ENCODE assay signal across 17 cellular contexts in the genomic region with DNA sequence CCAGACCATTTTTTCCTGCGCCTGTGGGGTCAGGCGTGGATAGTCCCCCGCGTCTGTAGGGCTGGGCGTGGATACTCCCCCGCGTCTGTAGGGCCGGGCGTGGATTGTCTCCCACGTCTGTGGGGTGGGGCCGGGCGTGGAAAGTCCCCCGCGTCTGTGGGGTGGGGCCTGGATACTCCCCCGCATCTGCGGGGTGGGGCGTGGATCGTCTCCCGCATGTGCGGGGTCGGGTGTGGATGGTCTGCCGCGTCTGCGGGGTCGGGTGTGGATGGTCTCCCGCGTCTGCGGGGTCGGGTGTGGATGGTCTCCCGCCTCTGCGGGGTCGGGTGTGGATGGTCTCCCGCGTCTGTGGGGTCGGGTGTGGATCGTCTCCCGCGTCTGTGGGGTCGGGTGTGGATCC. TPM values are rescaled to one million over a fixed set of nuclear protein-coding genes. Genes with fewer than 3 reads are reported as not detected.
DNase-seq lines count a peak whose midpoint lies in the region; ATAC-seq lines count a peak whose summit lies in the region.
"Had no signal": no experiment of that assay in that cellular context is flagged by ENCODE, and none has a peak within 500 bp of the region (broad histone marks: within the 10 kb centered on the region; RNA-seq: fewer than 3 reads in every experiment).

No MANE protein-coding gene starts in this region.

- no peaks in the 10 kb centered on the region for H3K36me3 Mint-ChIP-seq in activated T-cell treated with anti-CD3 and anti-CD28 coated beads, Interleukin-2, amount 50 U/mL, for 4 hours (ENCODE audit: insufficient read depth)
- H3K36me3 Mint-ChIP-seq in T-helper 17 cell (ENCODE audit: low read depth) = no peaks in the 10 kb centered on the region
- peaks cover 69% of the 10 kb centered on the region for H3K36me3 Mint-ChIP-seq in dendritic cell treated with granulocyte-macrophage colony-stimulating factor and Interleukin-4, amounts not matched to agents 40 ng/mL and 50 ng/mL, for 4 days (ENCODE audit: low read depth)
- H3K36me3 Mint-ChIP-seq in stimulated activated effector memory CD8-positive, alpha-beta T cell treated with anti-CD3 and anti-CD28 coated beads, Interleukin-12 subunit alpha, Interleukin-12 subunit beta, amount 100 ng/mL, for 72 hours = peaks cover 65% of the 10 kb centered on the region

- ATAC-seq in activated T-cell treated with anti-CD3 and anti-CD28 coated beads, Interleukin-2, amount 50 U/mL, for 4 hours = no peak
- ATAC-seq in T-helper 17 cell = no peak
- ATAC-seq in stimulated activated effector memory CD8-positive, alpha-beta T cell treated with anti-CD3 and anti-CD28 coated beads, Interleukin-12 subunit alpha, Interleukin-12 subunit beta, amount 100 ng/mL, for 72 hours = no peak
- ATAC-seq in HG03095 (IDR thresholded peaks at IDR 0.05; ENCODE audit: unreplicated experiment) = no peak

- H3K27ac Mint-ChIP-seq in T-helper 17 cell = peak overlapping the region; percentile 57
- peak overlapping the region; percentile 1 for H3K27ac Mint-ChIP-seq in dendritic cell treated with granulocyte-macrophage colony-stimulating factor and Interleukin-4, amounts not matched to agents 40 ng/mL and 50 ng/mL, for 4 days
- peak overlapping the region; percentile 81 for H3K27ac Mint-ChIP-seq in stimulated activated effector memory CD8-positive, alpha-beta T cell treated with anti-CD3 and anti-CD28 coated beads, Interleukin-12 subunit alpha, Interleukin-12 subunit beta, amount 100 ng/mL, for 72 hours
- H3K27ac Mint-ChIP-seq: HFFc6 had no signal

- H3K9me3 ChIP-seq in T-helper 17 cell (ENCODE audit: control insufficient read depth, low read length, poor library complexity, severe bottlenecking) = no peaks in the 10 kb centered on the region
- H3K9me3 ChIP-seq: BLaER1, MG63 had no signal

- H3K27me3 Mint-ChIP-seq in activated T-cell treated with anti-CD3 and anti-CD28 coated beads, Interleukin-2, amount 50 U/mL, for 4 hours (ENCODE audit: low read depth) = no peaks in the 10 kb centered on the region
- H3K27me3 Mint-ChIP-seq in T-helper 17 cell = no peaks in the 10 kb centered on the region
- no peaks in the 10 kb centered on the region for H3K27me3 Mint-ChIP-seq in dendritic cell treated with granulocyte-macrophage colony-stimulating factor and Interleukin-4, amounts not matched to agents 40 ng/mL and 50 ng/mL, for 4 days

- DNase-seq in activated T-cell treated with anti-CD3 and anti-CD28 coated beads, Interleukin-2, amount 50 U/mL, for 4 hours = no peak
- DNase-seq in activated T-cell treated with anti-CD3 and anti-CD28 coated beads, Interleukin-2, amount 50 U/mL, for 1 hour = no peak
- DNase-seq in T-helper 17 cell (no peak), NCI-H2171 treated with DMSO at 0.1 percent for 48 hours (lab: John Stamatoyannopoulos, UW) (no peak)
- DNase-seq in stimulated activated effector memory CD8-positive, alpha-beta T cell treated with anti-CD3 and anti-CD28 coated beads, Interleukin-12 subunit alpha, Interleukin-12 subunit beta, amount 100 ng/mL, for 72 hours (ENCODE audit: low spot score in 2 of 2) = no peak
- no peak for DNase-seq in stimulated activated CD4-positive, alpha-beta T cell treated with anti-CD3 and anti-CD28 coated beads, Interleukin-2, amount 100 ng/mL, for 24 hours
- DNase-seq: COR-L47, DMS153, HFFc6, MG63, NCI-H1092, NCI-H2081 treated with DMSO at 0.1 percent for 48 hours, NCI-H2227 treated with DMSO at 0.1 percent for 48 hours, NCI-H524 had no signal

- peaks cover 32% of the 10 kb centered on the region for H3K4me1 Mint-ChIP-seq in activated T-cell treated with anti-CD3 and anti-CD28 coated beads, Interleukin-2, amount 50 U/mL, for 4 hours (ENCODE audit: low read depth)
- peaks cover 34% of the 10 kb centered on the region for H3K4me1 Mint-ChIP-seq in T-helper 17 cell
- H3K4me1 Mint-ChIP-seq in dendritic cell treated with granulocyte-macrophage colony-stimulating factor and Interleukin-4, amounts not matched to agents 40 ng/mL and 50 ng/mL, for 4 days (ENCODE audit: low read depth) = peaks cover 75% of the 10 kb centered on the region
- H3K4me1 Mint-ChIP-seq in stimulated activated effector memory CD8-positive, alpha-beta T cell treated with anti-CD3 and anti-CD28 coated beads, Interleukin-12 subunit alpha, Interleukin-12 subunit beta, amount 100 ng/mL, for 72 hours = peaks cover 51% of the 10 kb centered on the region

- H3K4me3 Mint-ChIP-seq in activated T-cell treated with anti-CD3 and anti-CD28 coated beads, Interleukin-2, amount 50 U/mL, for 4 hours = peak overlapping the region; percentile 49
- no peak overlapping the region for H3K4me3 Mint-ChIP-seq in T-helper 17 cell
- no peak overlapping the region for H3K4me3 Mint-ChIP-seq in dendritic cell treated with granulocyte-macrophage colony-stimulating factor and Interleukin-4, amounts not matched to agents 40 ng/mL and 50 ng/mL, for 4 days
- H3K4me3 Mint-ChIP-seq in stimulated activated effector memory CD8-positive, alpha-beta T cell treated with anti-CD3 and anti-CD28 coated beads, Interleukin-12 subunit alpha, Interleukin-12 subunit beta, amount 100 ng/mL, for 72 hours = no peak overlapping the region
- H3K4me3 Mint-ChIP-seq: HFFc6 had no signal

- intact Hi-C loops in dendritic cell treated with granulocyte-macrophage colony-stimulating factor and Interleukin-4, amounts not matched to agents 40 ng/mL and 50 ng/mL, for 4 days (cut with micrococcal nuclease) = loop anchor here (5.0 kb wide), 1 partner anchor 43 kb away; no protein-coding TSS in a partner anchor

- no peaks in the 10 kb centered on the region for H3K9me3 Mint-ChIP-seq in activated T-cell treated with anti-CD3 and anti-CD28 coated beads, Interleukin-2, amount 50 U/mL, for 4 hours
- no peaks in the 10 kb centered on the region for H3K9me3 Mint-ChIP-seq in dendritic cell treated with granulocyte-macrophage colony-stimulating factor and Interleukin-4, amounts not matched to agents 40 ng/mL and 50 ng/mL, for 4 days
- H3K9me3 Mint-ChIP-seq in stimulated activated effector memory CD8-positive, alpha-beta T cell treated with anti-CD3 and anti-CD28 coated beads, Interleukin-12 subunit alpha, Interleukin-12 subunit beta, amount 100 ng/mL, for 72 hours = no peaks in the 10 kb centered on the region
- H3K9me3 Mint-ChIP-seq: HFFc6 had no signal

RNA-seq across cellular contexts. Expression of gene GNPTG, which starts 3.1 kb away (rescaled TPM):
- 10 to 100 TPM; 21.8 to 27.4 (median 23.1) TPM for total RNA-seq in activated T-cell treated with anti-CD3 and anti-CD28 coated beads, Interleukin-2, amount 50 U/mL, for 4 hours
- total RNA-seq in T-helper 17 cell = 10 to 100 TPM; 39.2 to 48.0 TPM

RNA-seq across cellular contexts. Expression of gene TSR3, which starts 3.1 kb away (rescaled TPM):
- total RNA-seq in activated T-cell treated with anti-CD3 and anti-CD28 coated beads, Interleukin-2, amount 50 U/mL, for 4 hours = 100 to 1,000 TPM; 108 to 133 (median 112) TPM
- 10 to 100 TPM; 24.4 to 27.7 TPM for total RNA-seq in T-helper 17 cell

RNA-seq across cellular contexts. Expression of gene BAIAP3, which starts 21.4 kb away (rescaled TPM):
- total RNA-seq in activated T-cell treated with anti-CD3 and anti-CD28 coated beads, Interleukin-2, amount 50 U/mL, for 4 hours = under 1 TPM; 0.08 to 0.24 (median 0.16) TPM
- total RNA-seq in T-helper 17 cell = 10 to 100 TPM; 11.8 to 20.0 TPM

RNA-seq across cellular contexts. Expression of gene UBE2I, which starts 45.4 kb away (rescaled TPM):
- 100 to 1,000 TPM; 234 to 251 (median 247) TPM for total RNA-seq in activated T-cell treated with anti-CD3 and anti-CD28 coated beads, Interleukin-2, amount 50 U/mL, for 4 hours
- total RNA-seq in T-helper 17 cell = 100 to 1,000 TPM; 233 to 249 TPM

RNA-seq across cellular contexts. Expression of gene UNKL, which starts 59.7 kb away (rescaled TPM):
- 10 to 100 TPM; 24.5 to 30.2 (median 29.0) TPM for total RNA-seq in activated T-cell treated with anti-CD3 and anti-CD28 coated beads, Interleukin-2, amount 50 U/mL, for 4 hours
- 10 to 100 TPM; 63.0 to 64.8 TPM for total RNA-seq in T-helper 17 cell

Comparison
In these comparisons a context has a peak if more than half of its experiments do, and no peak if none do; other contexts are left out.
1. H3K27ac Mint-ChIP-seq: peak in every context shown above with its lines; median percentile 81 in stimulated activated effector memory CD8-positive, alpha-beta T cell treated with anti-CD3 and anti-CD28 coated beads, Interleukin-12 subunit alpha, Interleukin-12 subunit beta, amount 100 ng/mL, for 72 hours; 57 in T-helper 17 cell; 1 in dendritic cell treated with granulocyte-macrophage colony-stimulating factor and Interleukin-4, amounts not matched to agents 40 ng/mL and 50 ng/mL, for 4 days.
2. RNA of gene BAIAP3, which starts 21.4 kb away (total RNA-seq): 11.8 to 20.0 TPM in T-helper 17 cell; 0.08 to 0.24 TPM in activated T-cell treated with anti-CD3 and anti-CD28 coated beads, Interleukin-2, amount 50 U/mL, for 4 hours; every median in the first group is over 10 times any median in the second.